19 cellular contexts compared by ENCODE assay signal in the genomic region with DNA sequence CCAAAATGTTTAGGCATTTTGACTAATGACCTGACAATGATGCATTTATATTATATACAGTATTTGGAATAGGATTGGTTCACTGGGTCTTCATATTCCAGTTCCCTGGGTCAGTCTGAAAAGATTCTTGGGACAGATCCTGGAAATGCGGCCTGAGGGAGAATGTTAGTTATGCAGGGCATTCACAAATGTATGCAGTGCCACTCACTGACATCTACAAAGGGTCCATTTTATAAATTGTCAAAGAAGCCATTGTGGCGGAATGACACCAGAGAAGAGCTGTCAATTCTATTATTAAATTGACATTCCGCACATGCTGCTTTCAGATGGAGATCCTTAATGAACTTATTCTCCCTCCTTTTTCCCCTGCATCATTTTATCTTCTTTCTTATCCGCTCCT.
A peak's percentile ranks its signal among the peaks of the same experiment; 100 is the strongest.
DNase-seq lines count a peak whose midpoint lies in the region; FAIRE-seq and TF ChIP-seq lines count a peak whose summit lies in the region.
"Had no signal": no experiment of that assay in that cellular context is flagged by ENCODE, and none has a peak within 500 bp of the region (broad histone marks: within the 10 kb centered on the region; RNA-seq: fewer than 3 reads in every experiment).

No MANE protein-coding gene starts in this region.

- DNase-seq in EL (peak; percentile 25), astrocyte (ENCODE audit: low read depth) (no peak), inferior parietal cortex (ENCODE audit: extremely low spot score) (peak; percentile 72), osteocyte (ENCODE audit: extremely low spot score, unreplicated experiment) (no peak), amniotic stem cell (lab: John Stamatoyannopoulos, UW) (no peak), NCI-H1436 treated with DMSO at 0.1 percent for 48 hours (lab: John Stamatoyannopoulos, UW) (no peak), GM20000 (ENCODE audit: low spot score) (no peak)
- no peak for DNase-seq in activated CD8-positive, alpha-beta memory T cell treated with anti-CD3 and anti-CD28 coated beads for 24 hours
- DNase-seq: Calu3, DMS79 treated with DMSO at 0.1 percent for 48 hours, GF-D8, H7, Kasumi-1, NCI-H1105 treated with DMSO at 0.1 percent for 48 hours, NCI-H187 treated with DMSO at 0.1 percent for 48 hours, NCI-H2171, RPMI8226 had no signal

- H3K9me3 Mint-ChIP-seq in astrocyte (ENCODE audit: unreplicated experiment) (no peaks in the 10 kb centered on the region), osteocyte (ENCODE audit: unreplicated experiment) (no peaks in the 10 kb centered on the region)

- no peaks in the 10 kb centered on the region for H3K27me3 ChIP-seq in astrocyte (ENCODE audit: insufficient read depth, low read length)

- H3K36me3 Mint-ChIP-seq in astrocyte (ENCODE audit: low read depth, unreplicated experiment) (no peaks in the 10 kb centered on the region), osteocyte (ENCODE audit: unreplicated experiment) (no peaks in the 10 kb centered on the region)

- H3K27ac ChIP-seq in astrocyte (ENCODE audit: low read depth, low read length): no peak overlapping the region
- H3K27ac ChIP-seq: A549, SK-N-MC had no signal

- H3K79me2 ChIP-seq in astrocyte (ENCODE audit: insufficient read depth, low read length): no peaks in the 10 kb centered on the region

- TF ChIP-seq CTCF in astrocyte (IDR thresholded peaks at IDR 0.05; ENCODE audit: insufficient read depth, low read depth, low read length) (no peak), osteocyte (IDR thresholded peaks at IDR 0.05) (no peak), GM20000 (IDR thresholded peaks at IDR 0.05; ENCODE audit: extremely low read depth, missing control alignments) (no peak)

- H3K9ac ChIP-seq in astrocyte (ENCODE audit: low read length): no peak overlapping the region

- no peak overlapping the region for H3K4me3 ChIP-seq in astrocyte (ENCODE audit: insufficient read depth, low read depth, low read length)
- H3K4me3 ChIP-seq: A549, SK-N-MC had no signal

- no peaks in the 10 kb centered on the region for H3K9me3 ChIP-seq in astrocyte (ENCODE audit: insufficient read depth, low read depth, low read length)
- H3K9me3 ChIP-seq: A549 had no signal

- FAIRE-seq in astrocyte (lab: Jason Lieb, UNC): peak; percentile 13
- FAIRE-seq: A549 had no signal

- no peak overlapping the region for H3K4me2 ChIP-seq in astrocyte (ENCODE audit: low read length)
- H3K4me2 ChIP-seq: A549 had no signal

- H3K27ac Mint-ChIP-seq in astrocyte (ENCODE audit: unreplicated experiment): peak overlapping the region; percentile 59
- H3K27ac Mint-ChIP-seq in osteocyte (ENCODE audit: unreplicated experiment): peak overlapping the region; percentile 88

- H3K27me3 Mint-ChIP-seq in astrocyte (ENCODE audit: low read depth, unreplicated experiment) (no peaks in the 10 kb centered on the region), osteocyte (ENCODE audit: unreplicated experiment) (no peaks in the 10 kb centered on the region)

- no peaks in the 10 kb centered on the region for H3K36me3 ChIP-seq in astrocyte (ENCODE audit: insufficient read depth, low read length)

- no peak overlapping the region for H2AFZ ChIP-seq in astrocyte (ENCODE audit: low read depth, low read length)

- no peak overlapping the region for H3K4me3 Mint-ChIP-seq in astrocyte (ENCODE audit: unreplicated experiment)
- H3K4me3 Mint-ChIP-seq in osteocyte (ENCODE audit: unreplicated experiment): no peak overlapping the region

- peaks cover 23% of the 10 kb centered on the region for H3K4me1 Mint-ChIP-seq in astrocyte (ENCODE audit: low read depth, unreplicated experiment)
- H3K4me1 Mint-ChIP-seq in osteocyte (ENCODE audit: unreplicated experiment): peaks cover 43% of the 10 kb centered on the region

- H4K20me1 ChIP-seq in astrocyte (ENCODE audit: insufficient read depth, low read length): no peaks in the 10 kb centered on the region

- H3K4me1 ChIP-seq in astrocyte (ENCODE audit: insufficient read depth, low read length): no peaks in the 10 kb centered on the region
- H3K4me1 ChIP-seq: A549 had no signal

Comparison
In these comparisons a context has a peak if more than half of its experiments do, and no peak if none do; other contexts are left out.
1. DNase-seq: peak in EL (single experiment) and inferior parietal cortex (single experiment); none in astrocyte (single experiment), osteocyte (single experiment), amniotic stem cell (single experiment), NCI-H1436 treated with DMSO at 0.1 percent for 48 hours (single experiment), GM20000 (single experiment) and activated CD8-positive, alpha-beta memory T cell treated with anti-CD3 and anti-CD28 coated beads for 24 hours (single experiment).